In the genomic region with DNA sequence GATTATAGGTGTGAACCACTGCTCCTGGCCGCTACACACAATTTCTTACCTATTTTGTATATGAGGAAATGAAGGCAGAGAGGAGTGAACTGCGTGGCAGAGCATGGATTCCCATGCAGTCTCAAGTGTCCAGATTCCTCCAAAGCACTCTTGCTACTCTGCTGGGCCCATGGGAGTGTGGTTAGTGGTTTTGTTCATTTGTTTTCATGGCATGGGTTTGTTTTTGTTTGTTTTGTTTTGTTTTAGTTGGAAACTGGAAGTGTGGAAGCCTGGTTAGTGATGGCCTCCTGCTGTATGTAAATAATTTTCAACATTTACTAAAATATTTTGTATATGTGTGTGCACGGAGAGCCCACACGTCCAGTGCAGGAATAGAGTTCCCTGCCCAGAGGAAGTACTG, we compare ENCODE assay signal across 21 cellular contexts.
DNase-seq lines count a peak whose midpoint lies in the region; ATAC-seq and TF ChIP-seq lines count a peak whose summit lies in the region.
"Had no signal": no experiment of that assay in that cellular context is flagged by ENCODE, and none has a peak within 500 bp of the region (broad histone marks: within the 10 kb centered on the region; RNA-seq: fewer than 3 reads in every experiment).

No MANE protein-coding gene starts in this region.

- no peak overlapping the region for H3K27ac ChIP-seq in OCI-LY7 (ENCODE audit: low read depth, low read length, poor library complexity, severe bottlenecking)
- no peak overlapping the region for H3K27ac ChIP-seq in trophoblast cell (ENCODE audit: low read depth, low read length)
- H3K27ac ChIP-seq: GM23248, HL-60 had no signal

- H4K91ac ChIP-seq in trophoblast cell (ENCODE audit: low read depth, low read length): no peak overlapping the region

- no peak overlapping the region for H3K14ac ChIP-seq in trophoblast cell (ENCODE audit: low read length)

- H3K9me2 ChIP-seq in OCI-LY7 (ENCODE audit: insufficient read depth, low read length): no peaks in the 10 kb centered on the region

- H3K4me3 ChIP-seq in OCI-LY7 (ENCODE audit: low read depth, low read length, poor library complexity, severe bottlenecking): no peak overlapping the region
- H3K4me3 ChIP-seq in trophoblast cell (ENCODE audit: low read depth, low read length): no peak overlapping the region
- H3K4me3 ChIP-seq: GM12878, GM23248, HAP-1 had no signal

- no peaks in the 10 kb centered on the region for H4K20me1 ChIP-seq in OCI-LY7 (ENCODE audit: insufficient read depth, low read length)

- intact Hi-C loops in OCI-LY7 (cut with micrococcal nuclease; ENCODE audit: unreplicated experiment): loop anchor here (2.0 to 5.0 kb wide), 2 partner anchors 56 to 273 kb away; no protein-coding TSS in a partner anchor

- no peak for ATAC-seq in GM21528 (IDR thresholded peaks at IDR 0.05; ENCODE audit: low FRiP score, unreplicated experiment)
- ATAC-seq: GM12878 had no signal

- no CpG with 5 or more reads among the region's 4 CpGs for WGBS in trophoblast cell (ENCODE audit: extremely low coverage, insufficient coverage, insufficient read length)

- H3K79me1 ChIP-seq in trophoblast cell (ENCODE audit: low read length): no peaks in the 10 kb centered on the region

- peak overlapping the region; percentile 33; the same call in 1 of the 2 replicates for H2AFZ ChIP-seq in OCI-LY7 (ENCODE audit: low read length)
- H2AFZ ChIP-seq in trophoblast cell (ENCODE audit: insufficient read depth, low read length, poor library complexity): no peak overlapping the region
- H2AFZ ChIP-seq: GM23248 had no signal

- H3K9me3 ChIP-seq in OCI-LY7 (ENCODE audit: low read length) (no peaks in the 10 kb centered on the region), trophoblast cell (ENCODE audit: insufficient read depth, low read depth, low read length) (no peaks in the 10 kb centered on the region)
- H3K9me3 ChIP-seq: BE2C, HAP-1 had no signal

- H4K12ac ChIP-seq in trophoblast cell (ENCODE audit: low read depth, low read length): peak overlapping the region; percentile 65

- H3K4ac ChIP-seq in trophoblast cell (ENCODE audit: low read depth, low read length): no peak overlapping the region

- no peak overlapping the region for H2BK120ac ChIP-seq in trophoblast cell (ENCODE audit: insufficient read depth, low read length, poor library complexity)

- POLR2A ChIA-PET in OCI-LY7 (lab: Charles Lee): no interaction called here

- no peak overlapping the region for H4K8ac ChIP-seq in trophoblast cell (ENCODE audit: low read depth, low read length)

- peak overlapping the region; percentile 44 for H2BK12ac ChIP-seq in trophoblast cell (ENCODE audit: low read length)

- BruUV-seq in OCI-LY7 (replicated peaks; lab: Mats Ljungman, UMichigan): no TSS peak

- no peaks in the 10 kb centered on the region for H3K27me3 ChIP-seq in trophoblast cell (ENCODE audit: insufficient read depth, low read length)
- H3K27me3 ChIP-seq: BE2C had no signal

- CTCF ChIA-PET in OCI-LY7 (lab: Charles Lee; ENCODE audit: unreplicated experiment): no interaction called here

- TF ChIP-seq CTCF in OCI-LY7 (conservative IDR thresholded peaks at IDR 0.05; ENCODE audit: low read length): no peak

- H3K79me2 ChIP-seq in OCI-LY7 (ENCODE audit: insufficient read depth, low read depth, low read length) (no peaks in the 10 kb centered on the region), trophoblast cell (ENCODE audit: control insufficient read depth, insufficient read depth, low read length, poor library complexity) (no peaks in the 10 kb centered on the region)

- peak overlapping the region; percentile 69 for H2AK5ac ChIP-seq in trophoblast cell (ENCODE audit: low read length)

- no peak overlapping the region for H3K18ac ChIP-seq in trophoblast cell (ENCODE audit: low read length)

- H3K9ac ChIP-seq in trophoblast cell (ENCODE audit: low read length): no peak overlapping the region
- H3K9ac ChIP-seq: GM23248 had no signal

- H3K4me2 ChIP-seq in OCI-LY7 (ENCODE audit: low read length) (no peak overlapping the region), trophoblast cell (ENCODE audit: low read length) (no peak overlapping the region)

- H2BK5ac ChIP-seq in trophoblast cell (ENCODE audit: low read depth, low read length, poor library complexity): no peak overlapping the region

- no peak overlapping the region for H3K23ac ChIP-seq in trophoblast cell (ENCODE audit: low read length)

- DNase-seq in OCI-LY7 (ENCODE audit: low spot score) (no peak), astrocyte of the hippocampus (ENCODE audit: low read depth, low spot score) (peak; percentile 20), fibroblast of peridontal ligament (ENCODE audit: extremely low read depth) (peak; percentile 49), trophoblast cell (no peak), NOMO-1 treated with DMSO at 0.1 percent for 48 hours (lab: John Stamatoyannopoulos, UW; ENCODE audit: unreplicated experiment) (no peak), NCI-H1436 treated with DMSO at 0.1 percent for 48 hours (lab: John Stamatoyannopoulos, UW) (no peak)
- DNase-seq: ACHN; BE2C; C1 segment of cervical spinal cord; CD4-positive, CD25-positive, alpha-beta regulatory T cell; CD8-positive, alpha-beta memory T cell; COR-L47; DMS 273 treated with DMSO at 0.1 percent for 48 hours; DMS53; DND-41; EL; GM23248 had no signal

- no peaks in the 10 kb centered on the region for H3K4me1 ChIP-seq in OCI-LY7 (ENCODE audit: insufficient read depth, low read length, poor library complexity, severe bottlenecking)
- H3K4me1 ChIP-seq in trophoblast cell (ENCODE audit: control insufficient read depth in 1 of 2, insufficient read depth in 2 of 2, low read length in 2 of 2): peaks cover 0 to 2% of the 10 kb centered on the region in 2 experiments
- H3K4me1 ChIP-seq: HAP-1 had no signal

- H3K36me3 ChIP-seq in OCI-LY7 (ENCODE audit: insufficient read depth, low read length) (no peaks in the 10 kb centered on the region), trophoblast cell (ENCODE audit: control insufficient read depth in 1 of 2, insufficient read depth in 2 of 2, low read length in 2 of 2) (no peaks in the 10 kb centered on the region)
- H3K36me3 ChIP-seq: BE2C, HAP-1 had no signal

Comparison
In these comparisons a context has a peak if more than half of its experiments do, and no peak if none do; other contexts are left out.
1. DNase-seq: peak in astrocyte of the hippocampus (single experiment) and fibroblast of peridontal ligament (single experiment); none in OCI-LY7 (single experiment), trophoblast cell (0 of 2), NOMO-1 treated with DMSO at 0.1 percent for 48 hours (single experiment) and NCI-H1436 treated with DMSO at 0.1 percent for 48 hours (single experiment).